In the genomic region with DNA sequence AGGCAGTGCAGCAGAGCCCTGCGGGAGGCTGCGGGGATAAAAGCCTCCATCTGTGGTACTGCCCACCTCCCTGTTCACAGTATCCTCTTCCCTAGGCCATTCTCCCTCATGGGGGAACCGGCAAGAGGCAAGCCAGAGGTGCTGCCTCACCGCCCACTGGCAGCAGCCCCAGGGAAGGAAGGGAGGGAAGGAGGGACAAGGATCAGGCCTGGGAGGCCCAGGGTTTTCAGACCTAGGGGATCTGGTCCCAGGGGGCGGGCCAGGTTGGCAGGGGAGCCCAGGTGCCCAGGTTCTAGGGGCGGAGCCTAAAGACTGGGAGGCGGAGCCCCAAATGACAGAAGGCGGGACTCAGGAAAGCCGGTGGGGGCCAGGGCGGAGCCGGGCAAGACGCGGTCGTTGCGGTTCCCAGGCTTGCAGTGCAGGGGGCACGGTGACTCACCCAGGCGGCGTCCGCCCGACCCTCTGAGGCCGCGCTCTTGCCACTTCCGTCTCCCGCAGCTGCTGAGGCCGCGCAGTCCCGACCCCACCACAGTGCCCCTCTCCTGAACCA, we compare ENCODE assay signal across 7 cellular contexts. TPM values are rescaled to one million over a fixed set of nuclear protein-coding genes. Genes with fewer than 3 reads are reported as not detected.
DNase-seq lines count a peak whose midpoint lies in the region; ATAC-seq and TF ChIP-seq lines count a peak whose summit lies in the region.

No MANE protein-coding gene starts in this region.

- ATAC-seq in GM19468 (IDR thresholded peaks at IDR 0.05; ENCODE audit: extremely low read depth, unreplicated experiment) (peak; percentile 1), gastrocnemius medialis (peak; percentile 33 to 41), GM21619 (IDR thresholded peaks at IDR 0.05; ENCODE audit: unreplicated experiment) (no peak), GM19452 (IDR thresholded peaks at IDR 0.05; ENCODE audit: unreplicated experiment) (no peak), HG02763 (IDR thresholded peaks at IDR 0.05; ENCODE audit: unreplicated experiment) (no peak)

- H3K4me1 ChIP-seq in fibroblast of lung (ENCODE audit: control insufficient read depth, extremely low read depth, insufficient read depth, low read length) (peaks cover 7% of the 10 kb centered on the region), gastrocnemius medialis (peaks cover 30 to 37% of the 10 kb centered on the region in 2 donors)

- H3K4me3 ChIP-seq in fibroblast of lung (replicated peaks in 1 of 4; ENCODE audit: control extremely low read depth in 1 of 4, insufficient read depth in 1 of 4, low read depth in 3 of 4, low read length in 4 of 4) (peak overlapping the region; percentile 63 to 77 (median 71)), gastrocnemius medialis (peak overlapping the region; percentile 64 to 84 (median 78))

- no peaks in the 10 kb centered on the region for H4K20me1 ChIP-seq in fibroblast of lung (ENCODE audit: control insufficient read depth, extremely low read depth, insufficient read depth, low read length)

- H3K79me2 ChIP-seq in fibroblast of lung (ENCODE audit: control insufficient read depth, insufficient read depth, low read length), result no peaks in the 10 kb centered on the region

- peak overlapping the region; percentile 60 for H2AFZ ChIP-seq in fibroblast of lung (ENCODE audit: low read length)

- peak overlapping the region; percentile 58 for H3K9ac ChIP-seq in fibroblast of lung (ENCODE audit: insufficient read depth, low read length)

- TF ChIP-seq POLR2A in gastrocnemius medialis (IDR thresholded peaks at IDR 0.05), result peak; percentile 45 to 68

- H3K36me3 ChIP-seq in fibroblast of lung (ENCODE audit: control insufficient read depth, insufficient read depth, low read length) (no peaks in the 10 kb centered on the region), gastrocnemius medialis (peaks cover 0 to 3% of the 10 kb centered on the region in 2 donors)

- H3K27ac ChIP-seq in fibroblast of lung (ENCODE audit: insufficient read depth, low read length) (peak overlapping the region; percentile 85), gastrocnemius medialis (peak overlapping the region; percentile 91 to 95 (median 93))

- peak overlapping the region; percentile 90 for H3K4me2 ChIP-seq in fibroblast of lung (ENCODE audit: extremely low read depth, insufficient read depth, low read length)

- H3K27me3 ChIP-seq in fibroblast of lung (ENCODE audit: control insufficient read depth, insufficient read depth, low read length), result no peaks in the 10 kb centered on the region
- H3K27me3 ChIP-seq in gastrocnemius medialis, result no peaks in the 10 kb centered on the region

- DNase-seq in fibroblast of lung (ENCODE audit: low read depth in 2 of 2), result no peak
- DNase-seq in gastrocnemius medialis, result no peak

- H3K9me3 ChIP-seq in fibroblast of lung (ENCODE audit: control insufficient read depth, insufficient read depth, low read depth, low read length), result no peaks in the 10 kb centered on the region
- no peaks in the 10 kb centered on the region for H3K9me3 ChIP-seq in gastrocnemius medialis

- in situ Hi-C loops in gastrocnemius medialis (cut with MboI; ENCODE audit: low sequenced_read_pairs in 4 of 4), result loop anchor here (10.0 to 25.0 kb wide), 3 partner anchors 145 to 495 kb away; no protein-coding TSS in a partner anchor

- no peak for TF ChIP-seq CTCF in fibroblast of lung (conservative IDR thresholded peaks at IDR 0.05 in 1 of 2, IDR thresholded peaks at IDR 0.05 in 1 of 2; ENCODE audit: low read depth in 1 of 2, low read length in 2 of 2)
- no peak for TF ChIP-seq CTCF in gastrocnemius medialis (IDR thresholded peaks at IDR 0.05 in 4 of 5, conservative IDR thresholded peaks at IDR 0.05 in 1 of 5)

- intact Hi-C loops in gastrocnemius medialis (cut with DNase I; ENCODE audit: low total_unique reads), result loop anchor here (1.0 to 5.0 kb wide), 2 partner anchors 165 to 640 kb away; a partner anchor contains a TSS

TF ChIP-seq in PFSK-1, 5 proteins besides CTCF, POLR2A, EP300 and RAD21:
- TF ChIP-seq FOXP2 (optimal IDR thresholded peaks at IDR 0.05; ENCODE audit: borderline replicate concordance, extremely low read depth, extremely low read length, insufficient read depth) (peak; percentile 86), POLR2AphosphoS5 (IDR thresholded peaks at IDR 0.05; ENCODE audit: low read depth, low read length) (0 out of 2 replicates have a peak, but pooled peaks have one; percentile 19), SIN3A (IDR thresholded peaks at IDR 0.05; ENCODE audit: borderline replicate concordance, insufficient read depth, low read length) (peak; percentile 85; the same call in 1 of the 2 replicates), TAF1 (IDR thresholded peaks at IDR 0.05; ENCODE audit: borderline replicate concordance, insufficient read depth, low read length) (no peak)
- TF ChIP-seq, protein P1, sequence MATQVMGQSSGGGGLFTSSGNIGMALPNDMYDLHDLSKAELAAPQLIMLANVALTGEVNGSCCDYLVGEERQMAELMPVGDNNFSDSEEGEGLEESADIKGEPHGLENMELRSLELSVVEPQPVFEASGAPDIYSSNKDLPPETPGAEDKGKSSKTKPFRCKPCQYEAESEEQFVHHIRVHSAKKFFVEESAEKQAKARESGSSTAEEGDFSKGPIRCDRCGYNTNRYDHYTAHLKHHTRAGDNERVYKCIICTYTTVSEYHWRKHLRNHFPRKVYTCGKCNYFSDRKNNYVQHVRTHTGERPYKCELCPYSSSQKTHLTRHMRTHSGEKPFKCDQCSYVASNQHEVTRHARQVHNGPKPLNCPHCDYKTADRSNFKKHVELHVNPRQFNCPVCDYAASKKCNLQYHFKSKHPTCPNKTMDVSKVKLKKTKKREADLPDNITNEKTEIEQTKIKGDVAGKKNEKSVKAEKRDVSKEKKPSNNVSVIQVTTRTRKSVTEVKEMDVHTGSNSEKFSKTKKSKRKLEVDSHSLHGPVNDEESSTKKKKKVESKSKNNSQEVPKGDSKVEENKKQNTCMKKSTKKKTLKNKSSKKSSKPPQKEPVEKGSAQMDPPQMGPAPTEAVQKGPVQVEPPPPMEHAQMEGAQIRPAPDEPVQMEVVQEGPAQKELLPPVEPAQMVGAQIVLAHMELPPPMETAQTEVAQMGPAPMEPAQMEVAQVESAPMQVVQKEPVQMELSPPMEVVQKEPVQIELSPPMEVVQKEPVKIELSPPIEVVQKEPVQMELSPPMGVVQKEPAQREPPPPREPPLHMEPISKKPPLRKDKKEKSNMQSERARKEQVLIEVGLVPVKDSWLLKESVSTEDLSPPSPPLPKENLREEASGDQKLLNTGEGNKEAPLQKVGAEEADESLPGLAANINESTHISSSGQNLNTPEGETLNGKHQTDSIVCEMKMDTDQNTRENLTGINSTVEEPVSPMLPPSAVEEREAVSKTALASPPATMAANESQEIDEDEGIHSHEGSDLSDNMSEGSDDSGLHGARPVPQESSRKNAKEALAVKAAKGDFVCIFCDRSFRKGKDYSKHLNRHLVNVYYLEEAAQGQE (IDR thresholded peaks at IDR 0.05; ENCODE audit: insufficient read depth in 1 of 2, low read depth in 2 of 2, low read length in 2 of 2), result no peak

RNA-seq across cellular contexts. Expression of a gene that starts 3.0 kb away (rescaled TPM):
- 19.3 TPM for polyA plus RNA-seq in PFSK-1 (2012; ENCODE audit: insufficient read length, low read depth)
- total RNA-seq in fibroblast of lung, result 34.9 and 40.0 TPM in 2 replicates
- polyA plus RNA-seq in fibroblast of lung, result 22.1 and 24.3 TPM in 2 replicates
- 14.2 and 15.1 TPM in 2 replicates for polyA plus RNA-seq in fibroblast of lung (2012)
- polyA minus RNA-seq in fibroblast of lung (ENCODE audit: low replicate concordance), result 168 and 407 TPM in 2 replicates
- 10 to 100 TPM in 3 of 4 donors, 1 to 10 TPM in 1; 7.9 to 16.1 (median 11.1) TPM for total RNA-seq in gastrocnemius medialis

RNA-seq across cellular contexts. Expression of a gene that starts 29.2 kb away (rescaled TPM):
- polyA plus RNA-seq in PFSK-1 (2012; ENCODE audit: insufficient read length, low read depth), result not detected
- under 0.01 TPM in 2 replicates for total RNA-seq in fibroblast of lung
- polyA plus RNA-seq in fibroblast of lung, result not detected in 2 replicates
- not detected in 2 replicates for polyA plus RNA-seq in fibroblast of lung (2012)
- polyA minus RNA-seq in fibroblast of lung (ENCODE audit: low replicate concordance), result 0.08 TPM in 1 of 2 replicates, not detected in the other
- total RNA-seq in gastrocnemius medialis, result not detected

Comparison
In these comparisons a context has a peak if more than half of its experiments do, and no peak if none do; other contexts are left out.
1. ATAC-seq: peak in GM19468 (single experiment) and gastrocnemius medialis (2 of 2); none in GM21619 (single experiment), GM19452 (single experiment) and HG02763 (single experiment).